15 cellular contexts compared by ENCODE assay signal in genomic region chr2:102037681-102038080, GRCh38. TPM values are rescaled to one million over a fixed set of nuclear protein-coding genes. Genes with fewer than 3 reads are reported as not detected.
A peak's percentile ranks its signal among the peaks of the same experiment; 100 is the strongest.
DNase-seq lines count a peak whose midpoint lies in the region; ATAC-seq and TF ChIP-seq lines count a peak whose summit lies in the region.
"Had no signal": no experiment of that assay in that cellular context is flagged by ENCODE, and none has a peak within 500 bp of the region (broad histone marks: within the 10 kb centered on the region; RNA-seq: fewer than 3 reads in every experiment).

No MANE protein-coding gene starts in this region.

- peak overlapping the region; percentile 65 for H3K27ac ChIP-seq in psoas muscle

- H3K4me1 Mint-ChIP-seq in activated T-cell treated with anti-CD3 and anti-CD28 coated beads, Interleukin-2, amount 50 U/mL, for 4 hours (ENCODE audit: low read depth), result peaks cover 31% of the 10 kb centered on the region

- no peaks in the 10 kb centered on the region for H3K27me3 ChIP-seq in psoas muscle (ENCODE audit: insufficient read depth in 3 of 3, low read length in 2 of 3)

- 27 to 42% (median 33%) methylated on average over 8 of the region's 8 CpGs for WGBS in psoas muscle, 3 donors

- H3K27me3 Mint-ChIP-seq in activated T-cell treated with anti-CD3 and anti-CD28 coated beads, Interleukin-2, amount 50 U/mL, for 4 hours (ENCODE audit: low read depth), result peaks cover 15% of the 10 kb centered on the region

- no peaks in the 10 kb centered on the region for H3K9me3 ChIP-seq in psoas muscle
- H3K9me3 ChIP-seq: HAP-1 had no signal

- intact Hi-C loops in left cardiac atrium (cut with DNase I), result no loop called here
- intact Hi-C loops in psoas muscle (cut with DNase I), result no loop called here

- H3K36me3 Mint-ChIP-seq in activated T-cell treated with anti-CD3 and anti-CD28 coated beads, Interleukin-2, amount 50 U/mL, for 4 hours (ENCODE audit: insufficient read depth), result no peaks in the 10 kb centered on the region

- DNase-seq in AG08395 (ENCODE audit: low spot score), result peak; percentile 68
- peak; percentile 57 for DNase-seq in astrocyte of the spinal cord (ENCODE audit: low read depth, low spot score)
- peak; percentile 28 for DNase-seq in left cardiac atrium
- no peak for DNase-seq in psoas muscle
- DNase-seq in GM19240 (ENCODE audit: insufficient read length, low spot score), result no peak
- no peak for DNase-seq in DMS53 treated with DMSO at 0.1 percent for 48 hours (lab: John Stamatoyannopoulos, UW; ENCODE audit: unreplicated experiment)
- no peak for DNase-seq in activated T-cell treated with anti-CD3 and anti-CD28 coated beads, Interleukin-2, amount 50 U/mL, for 4 hours
- DNase-seq: ACHN; activated naive CD4-positive, alpha-beta T cell treated with anti-CD3 and anti-CD28 coated beads, Interleukin-2, amount 50 U/mL, for 16 hours; midbrain; NCI-H1417 treated with DMSO at 0.1 percent for 48 hours; NCI-H524; RPMI8226 had no signal

- in situ Hi-C loops in astrocyte of the spinal cord (cut with HindIII; ENCODE audit: low sequenced_read_pairs), result no loop called here

- H3K9me3 Mint-ChIP-seq in activated T-cell treated with anti-CD3 and anti-CD28 coated beads, Interleukin-2, amount 50 U/mL, for 4 hours, result no peaks in the 10 kb centered on the region

- no peaks in the 10 kb centered on the region for H3K36me3 ChIP-seq in psoas muscle (ENCODE audit: insufficient read depth in 1 of 2, low read depth in 1 of 2)
- H3K36me3 ChIP-seq: HAP-1 had no signal

- H3K4me3 Mint-ChIP-seq in activated T-cell treated with anti-CD3 and anti-CD28 coated beads, Interleukin-2, amount 50 U/mL, for 4 hours, result no peak overlapping the region

- ATAC-seq in left cardiac atrium, result peak; percentile 61 to 64
- ATAC-seq in psoas muscle, result peak in 3 of 4 donors; percentile 41 to 51 (median 48)
- no peak for ATAC-seq in HG03442 (IDR thresholded peaks at IDR 0.05; ENCODE audit: unreplicated experiment)
- no peak for ATAC-seq in activated T-cell treated with anti-CD3 and anti-CD28 coated beads, Interleukin-2, amount 50 U/mL, for 4 hours

- H3K4me1 ChIP-seq in psoas muscle, result peaks cover 3% of the 10 kb centered on the region
- H3K4me1 ChIP-seq: HAP-1 had no signal

- H3K4me3 ChIP-seq in astrocyte of the spinal cord (ENCODE audit: low read depth, low read length) (no peak overlapping the region), psoas muscle (peak overlapping the region; percentile 15)
- H3K4me3 ChIP-seq: HAP-1 had no signal

- no peak for TF ChIP-seq CTCF in astrocyte of the spinal cord (IDR thresholded peaks at IDR 0.05; ENCODE audit: low read depth, low read length)
- no peak for TF ChIP-seq CTCF in psoas muscle (IDR thresholded peaks at IDR 0.05)

RNA-seq across cellular contexts. Expression of gene IL1R2, which starts 45.9 kb away (rescaled TPM):
- total RNA-seq in left cardiac atrium (1 to 10 TPM; 3.9 to 8.3 TPM), psoas muscle (1 to 10 TPM in 2 of 4 donors, under 1 TPM in 2; 0.41 to 3.1 (median 1.6) TPM)
- 1 to 10 TPM in 2 of 3 donors, under 1 TPM in 1; 0.86 to 3.4 (median 1.3) TPM for polyA plus RNA-seq in psoas muscle
- 10 to 100 TPM in 1 of 3 donors, 1 to 10 TPM in 2; 4.1 to 11.4 (median 4.3) TPM for total RNA-seq in activated T-cell treated with anti-CD3 and anti-CD28 coated beads, Interleukin-2, amount 50 U/mL, for 4 hours

Comparison
In these comparisons a context has a peak if more than half of its experiments do, and no peak if none do; other contexts are left out.
1. DNase-seq: peak in AG08395 (single experiment), astrocyte of the spinal cord (single experiment) and left cardiac atrium (single experiment); none in psoas muscle (0 of 2), GM19240 (single experiment), DMS53 treated with DMSO at 0.1 percent for 48 hours (single experiment) and activated T-cell treated with anti-CD3 and anti-CD28 coated beads, Interleukin-2, amount 50 U/mL, for 4 hours (single experiment).
2. ATAC-seq: peak in left cardiac atrium (2 of 2) and psoas muscle (3 of 4); none in HG03442 (single experiment) and activated T-cell treated with anti-CD3 and anti-CD28 coated beads, Interleukin-2, amount 50 U/mL, for 4 hours (0 of 2).